Comparison of ENCODE assay signal across 9 cellular contexts in the genomic region with DNA sequence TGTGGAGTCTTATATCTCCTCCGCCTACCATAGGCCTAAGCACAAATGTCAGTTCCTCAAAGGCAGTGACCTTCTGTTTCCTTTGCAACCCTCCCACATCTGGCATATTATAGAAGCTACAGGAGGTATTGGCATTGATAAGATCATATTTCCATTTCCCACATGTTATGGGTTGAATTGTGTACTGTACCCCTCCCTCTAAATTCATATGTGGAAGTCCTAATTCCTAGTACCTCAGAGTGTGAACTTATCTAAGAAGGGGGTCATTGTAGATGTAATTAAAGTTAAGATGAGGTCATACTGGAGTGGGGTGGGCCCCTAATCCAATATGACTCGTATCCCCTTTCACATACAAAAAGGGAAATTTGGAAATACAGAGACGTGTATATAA. TPM values are rescaled to one million over a fixed set of nuclear protein-coding genes. Genes with fewer than 3 reads are reported as not detected.
A peak's percentile ranks its signal among the peaks of the same experiment; 100 is the strongest.
DNase-seq lines count a peak whose midpoint lies in the region; ATAC-seq and TF ChIP-seq lines count a peak whose summit lies in the region.
"Had no signal": no experiment of that assay in that cellular context is flagged by ENCODE, and none has a peak within 500 bp of the region (broad histone marks: within the 10 kb centered on the region; RNA-seq: fewer than 3 reads in every experiment).

No MANE protein-coding gene starts in this region.

- no peaks in the 10 kb centered on the region for H4K20me1 ChIP-seq in H9 (ENCODE audit: control insufficient read depth, insufficient read depth, insufficient read length)

- no peak overlapping the region for H3K4ac ChIP-seq in H9 (ENCODE audit: low read depth, low read length)

- H4K5ac ChIP-seq in H9 (ENCODE audit: insufficient read length, low read depth, low read length) = no peak overlapping the region

- H4K91ac ChIP-seq in H9 (ENCODE audit: insufficient read length, low read depth, low read length) = no peak overlapping the region

- H3K9me3 Mint-ChIP-seq in activated T-cell treated with anti-CD3 and anti-CD28 coated beads, Interleukin-2, amount 50 U/mL, for 4 hours = no peaks in the 10 kb centered on the region
- H3K9me3 Mint-ChIP-seq in stimulated activated naive CD8-positive, alpha-beta T cell treated with anti-CD3 and anti-CD28 coated beads, Interleukin-15, Interleukin-2, amounts not matched to agents 100 ng/mL and 50 ng/mL, for 24 hours = peaks cover 7% of the 10 kb centered on the region
- H3K9me3 Mint-ChIP-seq in H9 = peaks cover 3 to 4% of the 10 kb centered on the region in 2 experiments; a peak in 3 of 5 replicates

- no peak overlapping the region for H2AFZ ChIP-seq in H9 (ENCODE audit: low read length)

- peak overlapping the region; percentile 93 for H3K27ac Mint-ChIP-seq in stimulated activated naive CD8-positive, alpha-beta T cell treated with anti-CD3 and anti-CD28 coated beads, Interleukin-15, Interleukin-2, amounts not matched to agents 100 ng/mL and 50 ng/mL, for 24 hours
- H3K27ac Mint-ChIP-seq in H9 = no peak overlapping the region; a peak in 1 of 7 replicates

- peak; percentile 30 to 38 for ATAC-seq in activated T-cell treated with anti-CD3 and anti-CD28 coated beads, Interleukin-2, amount 50 U/mL, for 4 hours
- peak; percentile 19 for ATAC-seq in HG02943 (IDR thresholded peaks at IDR 0.05; ENCODE audit: low read depth, unreplicated experiment)

- TF ChIP-seq CTCF in GM20000 (IDR thresholded peaks at IDR 0.05; ENCODE audit: extremely low read depth, missing control alignments) (no peak), H9 (conservative IDR thresholded peaks at IDR 0.05) (no peak)

- H3K27me3 ChIP-seq in H9 (ENCODE audit: insufficient read depth, low read length) = no peaks in the 10 kb centered on the region

- H3K23me2 ChIP-seq in H9 (ENCODE audit: insufficient read length, low read depth, low read length, poor library complexity, severe bottlenecking) = no peaks in the 10 kb centered on the region

- no peak for DNase-seq in activated T-cell treated with anti-CD3 and anti-CD28 coated beads, Interleukin-2, amount 50 U/mL, for 4 hours
- DNase-seq in activated T-cell treated with anti-CD3 and anti-CD28 coated beads for 4 hours = no peak
- DNase-seq in NOMO-1 treated with DMSO at 0.1 percent for 48 hours (lab: John Stamatoyannopoulos, UW; ENCODE audit: unreplicated experiment) = peak; percentile 33
- DNase-seq in GM20000 (ENCODE audit: low spot score) = no peak
- DNase-seq in erythroblast (lab: John Stamatoyannopoulos, UW) = no peak
- no peak for DNase-seq in H9

- no peak for TF ChIP-seq POLR2A in erythroblast (IDR thresholded peaks at IDR 0.05; ENCODE audit: low read length)

- peaks cover 17% of the 10 kb centered on the region for H3K4me1 Mint-ChIP-seq in activated T-cell treated with anti-CD3 and anti-CD28 coated beads, Interleukin-2, amount 50 U/mL, for 4 hours (ENCODE audit: low read depth)
- peaks cover 49% of the 10 kb centered on the region for H3K4me1 Mint-ChIP-seq in stimulated activated naive CD8-positive, alpha-beta T cell treated with anti-CD3 and anti-CD28 coated beads, Interleukin-15, Interleukin-2, amounts not matched to agents 100 ng/mL and 50 ng/mL, for 24 hours (ENCODE audit: low read depth)
- peaks cover 5 to 11% of the 10 kb centered on the region in 2 experiments for H3K4me1 Mint-ChIP-seq in H9

- H3K9ac ChIP-seq in H9 (ENCODE audit: extremely low read depth, insufficient read length, low read length) = no peak overlapping the region

- H3K56ac ChIP-seq in H9 (ENCODE audit: insufficient read length, low read depth, low read length) = no peak overlapping the region

- H2BK12ac ChIP-seq in H9 (ENCODE audit: insufficient read length, low read depth, low read length) = no peak overlapping the region

- no CpG with 5 or more reads among the region's 3 CpGs for WGBS in H9 (ENCODE audit: extremely low coverage, insufficient read length, low lambda C conversion rate)

- H3K79me1 ChIP-seq in H9 (ENCODE audit: insufficient read depth, low read depth, low read length, poor library complexity, severe bottlenecking) = no peaks in the 10 kb centered on the region

- no peak overlapping the region for H3T11ph ChIP-seq in H9 (ENCODE audit: low read length)

- no peak overlapping the region for H2BK20ac ChIP-seq in H9 (ENCODE audit: low read depth, low read length, poor library complexity, severe bottlenecking)

- H2BK5ac ChIP-seq in H9 (ENCODE audit: insufficient read length, low read length) = no peak overlapping the region

- H3K27me3 Mint-ChIP-seq in activated T-cell treated with anti-CD3 and anti-CD28 coated beads, Interleukin-2, amount 50 U/mL, for 4 hours (ENCODE audit: low read depth) = peaks cover 3% of the 10 kb centered on the region
- peaks cover 20% of the 10 kb centered on the region for H3K27me3 Mint-ChIP-seq in stimulated activated naive CD8-positive, alpha-beta T cell treated with anti-CD3 and anti-CD28 coated beads, Interleukin-15, Interleukin-2, amounts not matched to agents 100 ng/mL and 50 ng/mL, for 24 hours
- peaks cover 4% of the 10 kb centered on the region; the same call in 1 of the 2 replicates for H3K27me3 Mint-ChIP-seq in H9 (ENCODE audit: low read depth)

- H3K18ac ChIP-seq in H9 (ENCODE audit: insufficient read length, low read depth, low read length) = no peak overlapping the region

- no peaks in the 10 kb centered on the region for H3K9me3 ChIP-seq in H9 (ENCODE audit: control insufficient read depth, low read depth, low read length)

- no peaks in the 10 kb centered on the region for H3K36me3 Mint-ChIP-seq in activated T-cell treated with anti-CD3 and anti-CD28 coated beads, Interleukin-2, amount 50 U/mL, for 4 hours (ENCODE audit: insufficient read depth)
- peaks cover 6% of the 10 kb centered on the region for H3K36me3 Mint-ChIP-seq in stimulated activated naive CD8-positive, alpha-beta T cell treated with anti-CD3 and anti-CD28 coated beads, Interleukin-15, Interleukin-2, amounts not matched to agents 100 ng/mL and 50 ng/mL, for 24 hours (ENCODE audit: low read depth)
- no peaks in the 10 kb centered on the region for H3K36me3 Mint-ChIP-seq in H9 (ENCODE audit: insufficient read depth in 1 of 3, low read depth in 3 of 3)

- H3K4me3 Mint-ChIP-seq in activated T-cell treated with anti-CD3 and anti-CD28 coated beads, Interleukin-2, amount 50 U/mL, for 4 hours = peak overlapping the region; percentile 22
- H3K4me3 Mint-ChIP-seq in stimulated activated naive CD8-positive, alpha-beta T cell treated with anti-CD3 and anti-CD28 coated beads, Interleukin-15, Interleukin-2, amounts not matched to agents 100 ng/mL and 50 ng/mL, for 24 hours = peak overlapping the region; percentile 56
- H3K4me3 Mint-ChIP-seq in H9 = no peak overlapping the region

- no peak overlapping the region for H2BK120ac ChIP-seq in H9 (ENCODE audit: low read depth, low read length, poor library complexity, severe bottlenecking)

- H2BK15ac ChIP-seq in H9 (ENCODE audit: low read depth, low read length) = no peak overlapping the region

- H3K4me1 ChIP-seq in H9 (ENCODE audit: insufficient read depth, low read length) = no peaks in the 10 kb centered on the region

- no peak overlapping the region for H2AK5ac ChIP-seq in H9 (ENCODE audit: insufficient read length, low read length)

- H3K4me2 ChIP-seq in H9 (ENCODE audit: insufficient read depth, insufficient read length, low read length) = no peak overlapping the region

- H3K23ac ChIP-seq in H9 (ENCODE audit: insufficient read length, low read depth, low read length) = no peak overlapping the region

- H4K8ac ChIP-seq in H9 (replicated peaks; ENCODE audit: insufficient read length, low read depth, low read length) = no peak overlapping the region

- H3K27ac ChIP-seq in H9 (ENCODE audit: insufficient read length, low read depth, low read length) = no peak overlapping the region

- H3K14ac ChIP-seq in H9 (ENCODE audit: insufficient read depth, low read length) = no peak overlapping the region

- H3K79me2 ChIP-seq in H9 (ENCODE audit: insufficient read depth, low read length) = no peaks in the 10 kb centered on the region

RNA-seq across cellular contexts. Expression of a gene that starts 6.0 kb away (rescaled TPM):
- total RNA-seq in activated T-cell treated with anti-CD3 and anti-CD28 coated beads, Interleukin-2, amount 50 U/mL, for 4 hours = not detected
- total RNA-seq in H9 (2021) = not detected in 2 replicates
- total RNA-seq: lung microvascular endothelial cell had no signal

Comparison
In these comparisons a context has a peak if more than half of its experiments do, and no peak if none do; other contexts are left out.
1. H3K4me3 Mint-ChIP-seq: peak in activated T-cell treated with anti-CD3 and anti-CD28 coated beads, Interleukin-2, amount 50 U/mL, for 4 hours (single experiment) and stimulated activated naive CD8-positive, alpha-beta T cell treated with anti-CD3 and anti-CD28 coated beads, Interleukin-15, Interleukin-2, amounts not matched to agents 100 ng/mL and 50 ng/mL, for 24 hours (single experiment); none in H9 (0 of 2).